16 cellular contexts compared by ENCODE assay signal in the genomic region with DNA sequence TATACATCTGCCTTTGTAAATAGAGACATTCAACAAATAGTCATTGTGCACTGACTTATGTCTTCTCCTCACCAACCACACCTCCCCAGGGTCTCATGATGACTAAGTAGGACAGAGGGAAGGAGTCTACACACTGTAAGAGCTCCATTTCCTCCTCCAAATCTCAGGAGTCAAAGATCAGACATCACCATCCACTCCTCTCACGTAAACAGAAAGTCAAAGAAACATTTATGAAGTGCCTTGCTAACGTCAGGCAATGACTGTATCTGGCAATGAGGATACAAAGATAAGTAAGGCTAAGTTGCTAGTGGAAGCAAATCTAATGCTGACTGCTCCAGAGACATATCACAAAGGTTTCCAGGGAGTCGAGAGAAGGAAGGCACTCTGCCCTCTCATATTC.
DNase-seq lines count a peak whose midpoint lies in the region; ATAC-seq and TF ChIP-seq lines count a peak whose summit lies in the region.
"Had no signal": no experiment of that assay in that cellular context is flagged by ENCODE, and none has a peak within 500 bp of the region (broad histone marks: within the 10 kb centered on the region; RNA-seq: fewer than 3 reads in every experiment).

No MANE protein-coding gene starts in this region.

- no peak for ATAC-seq in memory B cell (ENCODE audit: low read depth)
- ATAC-seq: GM12878 had no signal

- H3K4me1 ChIP-seq in mammary epithelial cell (ENCODE audit: insufficient read depth, low read length) = peaks cover 6% of the 10 kb centered on the region

- H3K27me3 Mint-ChIP-seq in memory B cell = no peaks in the 10 kb centered on the region

- H3K27ac Mint-ChIP-seq in memory B cell = peak overlapping the region; percentile 3

- no peaks in the 10 kb centered on the region for H3K36me3 ChIP-seq in mammary epithelial cell (ENCODE audit: insufficient read depth, low read length)

- H3K9me3 Mint-ChIP-seq in memory B cell = no peaks in the 10 kb centered on the region

- 92% methylated on average over 3 of the region's 3 CpGs for WGBS in mammary epithelial cell (ENCODE audit: low coverage, missing lambda C conversion rate)

- H3K9ac ChIP-seq in mammary epithelial cell (ENCODE audit: insufficient read depth, low read length) = no peak overlapping the region
- H3K9ac ChIP-seq: parathyroid adenoma had no signal

- H3K79me2 ChIP-seq in mammary epithelial cell (ENCODE audit: insufficient read depth, low read length) = no peaks in the 10 kb centered on the region

- H3K4me3 Mint-ChIP-seq in memory B cell = no peak overlapping the region

- H4K20me1 ChIP-seq in mammary epithelial cell (ENCODE audit: insufficient read depth, low read length) = no peaks in the 10 kb centered on the region

- no peak overlapping the region for H3K4me2 ChIP-seq in mammary epithelial cell (ENCODE audit: insufficient read depth, low read depth, low read length)

- H3K4me1 Mint-ChIP-seq in memory B cell = peaks cover 5% of the 10 kb centered on the region

- DNase-seq in AG08396 (ENCODE audit: low spot score) (peak; percentile 17), HT1080 (ENCODE audit: low read depth) (peak; percentile 69), choroid plexus epithelial cell (ENCODE audit: low read depth) (peak; percentile 76), memory B cell (ENCODE audit: low spot score in 2 of 2) (no peak), mammary epithelial cell (no peak), GM19240 (ENCODE audit: insufficient read length, low spot score) (no peak), dermis blood vessel endothelial cell (no peak), SW480 (ENCODE audit: low spot score) (no peak)
- DNase-seq: activated CD4-positive, alpha-beta T cell treated with anti-CD3 and anti-CD28 coated beads, Interleukin-2, amount 50 U/mL, for 48 hours; activated effector memory CD4-positive, alpha-beta T cell treated with Interleukin-2 at 50 U/mL for 16 hours; AML-193; DND-41; NCI-H345; T-helper 2 cell had no signal

- in situ Hi-C loops in mammary epithelial cell (cut with MboI; ENCODE audit: low sequenced_read_pairs in 2 of 2) = loop anchor here (10.0 to 25.0 kb wide), 2 partner anchors 295 to 298 kb away; no protein-coding TSS in a partner anchor

- no peaks in the 10 kb centered on the region for H3K9me3 ChIP-seq in mammary epithelial cell (replicated peaks; ENCODE audit: insufficient read depth, low read length)

- H3K27me3 ChIP-seq in mammary epithelial cell (ENCODE audit: insufficient read depth, low read length) = no peaks in the 10 kb centered on the region

- no TSS peak for BruUV-seq in mammary epithelial cell (replicated peaks; lab: Mats Ljungman, UMichigan)

- no peaks in the 10 kb centered on the region for H3K36me3 Mint-ChIP-seq in memory B cell

- dilution Hi-C loops in mammary epithelial cell (cut with HindIII; ENCODE audit: low sequenced_read_pairs) = no loop called here

- H3K4me3 ChIP-seq in choroid plexus epithelial cell (ENCODE audit: low read depth, low read length) (no peak overlapping the region), mammary epithelial cell (replicated peaks in 1 of 3; ENCODE audit: insufficient read depth in 1 of 3, low read depth in 2 of 3, low read length in 3 of 3) (no peak overlapping the region)
- H3K4me3 ChIP-seq: GM12878 had no signal

- no peak overlapping the region for H3K27ac ChIP-seq in mammary epithelial cell (ENCODE audit: insufficient read depth, low read depth, low read length)
- H3K27ac ChIP-seq: parathyroid adenoma had no signal

- TF ChIP-seq CTCF in choroid plexus epithelial cell (conservative IDR thresholded peaks at IDR 0.05; ENCODE audit: low read depth, low read length) (no peak), mammary epithelial cell (conservative IDR thresholded peaks at IDR 0.05 in 1 of 2, IDR thresholded peaks at IDR 0.05 in 1 of 2; ENCODE audit: extremely low read depth in 1 of 2, insufficient read depth in 1 of 2, low read depth in 1 of 2, low read length in 2 of 2) (no peak)

- CTCF ChIA-PET in mammary epithelial cell (lab: Charles Lee; ENCODE audit: low non-redundant PET) = no interaction called here

- intact Hi-C loops in mammary epithelial cell (cut with micrococcal nuclease) = no loop called here

- no peak overlapping the region for H2AFZ ChIP-seq in mammary epithelial cell (ENCODE audit: low read depth, low read length)
- H2AFZ ChIP-seq: parathyroid adenoma had no signal

Comparison
In these comparisons a context has a peak if more than half of its experiments do, and no peak if none do; other contexts are left out.
1. DNase-seq: peak in AG08396 (single experiment), HT1080 (single experiment) and choroid plexus epithelial cell (single experiment); none in memory B cell (0 of 2), mammary epithelial cell (single experiment), GM19240 (single experiment), dermis blood vessel endothelial cell (single experiment) and SW480 (single experiment).